ENCODE assay signal across 12 cellular contexts in genomic region chr2:127740665-127741287, GRCh38. TPM values are rescaled to one million over a fixed set of nuclear protein-coding genes. Genes with fewer than 3 reads are reported as not detected.
DNase-seq lines count a peak whose midpoint lies in the region; ATAC-seq and TF ChIP-seq lines count a peak whose summit lies in the region.
"Had no signal": no experiment of that assay in that cellular context is flagged by ENCODE, and none has a peak within 500 bp of the region (broad histone marks: within the 10 kb centered on the region; RNA-seq: fewer than 3 reads in every experiment).

No MANE protein-coding gene starts in this region.

- H3K9me3 ChIP-seq in WERI-Rb-1 (ENCODE audit: severe bottlenecking): no peaks in the 10 kb centered on the region

- ATAC-seq in naive thymus-derived CD8-positive, alpha-beta T cell: no peak
- no peak for ATAC-seq in sciatic nerve

- H3K4me1 Mint-ChIP-seq in naive thymus-derived CD8-positive, alpha-beta T cell: peaks cover 8 to 18% (median 10%) of the 10 kb centered on the region in 4 donors

- H3K36me3 ChIP-seq in WERI-Rb-1: peaks cover 44% of the 10 kb centered on the region

- peaks cover 9 to 77% (median 12%) of the 10 kb centered on the region in 3 donors for H3K36me3 Mint-ChIP-seq in naive thymus-derived CD8-positive, alpha-beta T cell

- H3K27me3 ChIP-seq in WERI-Rb-1 (ENCODE audit: insufficient read depth, low read depth, severe bottlenecking): no peaks in the 10 kb centered on the region

- intact Hi-C loops in sciatic nerve (cut with DNase I): no loop called here

- H3K9me3 Mint-ChIP-seq in naive thymus-derived CD8-positive, alpha-beta T cell: no peaks in the 10 kb centered on the region
- H3K9me3 Mint-ChIP-seq: activated naive CD4-positive, alpha-beta T cell treated with anti-CD3 and anti-CD28 coated beads, Interleukin-2, amount 50 U/mL, for 24 hours had no signal

- H3K4me3 ChIP-seq in WERI-Rb-1 (ENCODE audit: low read depth, low read length): no peak overlapping the region

- DNase-seq in SKM-1 treated with dmso at 0.1 percent for 144 hours (lab: John Stamatoyannopoulos, UW; ENCODE audit: unreplicated experiment): peak; percentile 29
- no peak for DNase-seq in SKM-1 (lab: John Stamatoyannopoulos, UW; ENCODE audit: unreplicated experiment)
- peak; percentile 43 for DNase-seq in NCI-H1417 treated with DMSO at 0.1 percent for 48 hours (lab: John Stamatoyannopoulos, UW)
- no peak for DNase-seq in WERI-Rb-1
- no peak for DNase-seq in naive thymus-derived CD8-positive, alpha-beta T cell
- DNase-seq in HT-29 (ENCODE audit: low spot score): no peak
- no peak for DNase-seq in occipital lobe (lab: John Stamatoyannopoulos, UW)
- DNase-seq in sciatic nerve (ENCODE audit: low spot score): no peak
- DNase-seq: KG1, NCI-H2171 treated with DMSO at 0.1 percent for 48 hours, retina had no signal

- no peaks in the 10 kb centered on the region for H3K27me3 Mint-ChIP-seq in naive thymus-derived CD8-positive, alpha-beta T cell
- H3K27me3 Mint-ChIP-seq: activated naive CD4-positive, alpha-beta T cell treated with anti-CD3 and anti-CD28 coated beads, Interleukin-2, amount 50 U/mL, for 24 hours had no signal

- peak overlapping the region; percentile 56 for H3K27ac ChIP-seq in WERI-Rb-1

- H3K27ac Mint-ChIP-seq in naive thymus-derived CD8-positive, alpha-beta T cell: peak overlapping the region in 6 of 10 donors; percentile 11 to 85 (median 49)
- H3K27ac Mint-ChIP-seq: activated naive CD4-positive, alpha-beta T cell treated with anti-CD3 and anti-CD28 coated beads, Interleukin-2, amount 50 U/mL, for 24 hours had no signal

- H3K4me3 Mint-ChIP-seq in naive thymus-derived CD8-positive, alpha-beta T cell: no peak overlapping the region
- H3K4me3 Mint-ChIP-seq: activated naive CD4-positive, alpha-beta T cell treated with anti-CD3 and anti-CD28 coated beads, Interleukin-2, amount 50 U/mL, for 24 hours had no signal

- POLR2A ChIA-PET in naive thymus-derived CD8-positive, alpha-beta T cell (lab: Charles Lee): no interaction called here

- TF ChIP-seq CTCF in WERI-Rb-1 (IDR thresholded peaks at IDR 0.05; ENCODE audit: low read depth, low read length): no peak

RNA-seq across cellular contexts. Expression of gene SFT2D3, which starts 39.5 kb away (rescaled TPM):
- 10 to 100 TPM; 16.5 to 16.9 TPM for total RNA-seq in naive thymus-derived CD8-positive, alpha-beta T cell
- polyA plus RNA-seq in naive thymus-derived CD8-positive, alpha-beta T cell: 1 to 10 TPM; 1.7 to 4.4 (median 2.4) TPM
- total RNA-seq in HT-29 (2014; rRNA removed; shearing (Covaris generic)): 11.1 and 13.3 TPM in 2 replicates
- 11.7 TPM for total RNA-seq in occipital lobe
- 4.5 TPM for total RNA-seq in sciatic nerve

Comparison
In these comparisons a context has a peak if more than half of its experiments do, and no peak if none do; other contexts are left out.
1. DNase-seq: peak in SKM-1 treated with dmso at 0.1 percent for 144 hours (single experiment) and NCI-H1417 treated with DMSO at 0.1 percent for 48 hours (single experiment); none in SKM-1 (single experiment), WERI-Rb-1 (single experiment), naive thymus-derived CD8-positive, alpha-beta T cell (0 of 10), HT-29 (single experiment), occipital lobe (single experiment) and sciatic nerve (single experiment).